ENCODE assay signal across 34 cellular contexts in the genomic region with DNA sequence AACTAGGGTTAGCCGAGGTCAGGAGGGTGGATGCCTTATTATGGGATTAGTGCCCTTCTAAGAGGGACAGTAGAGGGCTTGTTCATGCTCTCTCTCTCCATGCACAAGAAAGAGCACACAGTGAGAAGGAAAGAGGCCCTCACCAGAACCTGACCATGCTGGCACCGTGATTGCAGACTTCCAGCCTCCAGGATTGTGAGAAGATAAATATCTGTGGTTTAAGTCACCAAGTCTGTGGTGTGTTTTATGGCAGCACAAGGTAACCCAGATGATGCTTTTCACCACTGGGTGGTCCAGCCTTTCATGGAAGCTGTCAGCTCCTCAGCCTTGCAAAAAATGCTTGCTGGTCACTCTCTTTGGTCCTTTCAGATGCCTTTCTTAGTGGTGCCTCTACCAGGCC.
"Had no signal": no experiment of that assay in that cellular context is flagged by ENCODE, and none has a peak within 500 bp of the region (broad histone marks: within the 10 kb centered on the region; RNA-seq: fewer than 3 reads in every experiment).

No MANE protein-coding gene starts in this region.

- H3K27me3 ChIP-seq: MG63 had no signal

- H3K36me3 ChIP-seq: MG63 had no signal

- H3K9me3 ChIP-seq: MG63 had no signal

- H3K4me3 ChIP-seq: MG63 had no signal

- DNase-seq: Karpas-422, Kasumi-1, MG63, MM.1S, MV-4-11, NCI-H1048, NCI-H1092, NCI-H1092 treated with DMSO at 0.1 percent for 48 hours, NCI-H1105, NCI-H1105 treated with DMSO at 0.1 percent for 48 hours, NCI-H1417, NCI-H1417 treated with DMSO at 0.1 percent for 48 hours, NCI-H1436, NCI-H1436 treated with DMSO at 0.1 percent for 48 hours, NCI-H146, NCI-H1694, NCI-H1694 treated with DMSO at 0.1 percent for 48 hours, NCI-H187, NCI-H187 treated with DMSO at 0.1 percent for 48 hours, NCI-H1930, NCI-H2029, NCI-H2029 treated with DMSO at 0.1 percent for 48 hours, NCI-H2081, NCI-H2081 treated with DMSO at 0.1 percent for 48 hours, NCI-H2107, NCI-H2171, NCI-H2171 treated with DMSO at 0.1 percent for 48 hours, NCI-H2227 treated with DMSO at 0.1 percent for 48 hours, NCI-H226, NCI-H345, NCI-H446, NCI-H446 treated with DMSO at 0.1 percent for 48 hours, NCI-H510A, NCI-H510A treated with DMSO at 0.1 percent for 48 hours had no signal
